ENCODE assay signal across 17 cellular contexts in the genomic region with DNA sequence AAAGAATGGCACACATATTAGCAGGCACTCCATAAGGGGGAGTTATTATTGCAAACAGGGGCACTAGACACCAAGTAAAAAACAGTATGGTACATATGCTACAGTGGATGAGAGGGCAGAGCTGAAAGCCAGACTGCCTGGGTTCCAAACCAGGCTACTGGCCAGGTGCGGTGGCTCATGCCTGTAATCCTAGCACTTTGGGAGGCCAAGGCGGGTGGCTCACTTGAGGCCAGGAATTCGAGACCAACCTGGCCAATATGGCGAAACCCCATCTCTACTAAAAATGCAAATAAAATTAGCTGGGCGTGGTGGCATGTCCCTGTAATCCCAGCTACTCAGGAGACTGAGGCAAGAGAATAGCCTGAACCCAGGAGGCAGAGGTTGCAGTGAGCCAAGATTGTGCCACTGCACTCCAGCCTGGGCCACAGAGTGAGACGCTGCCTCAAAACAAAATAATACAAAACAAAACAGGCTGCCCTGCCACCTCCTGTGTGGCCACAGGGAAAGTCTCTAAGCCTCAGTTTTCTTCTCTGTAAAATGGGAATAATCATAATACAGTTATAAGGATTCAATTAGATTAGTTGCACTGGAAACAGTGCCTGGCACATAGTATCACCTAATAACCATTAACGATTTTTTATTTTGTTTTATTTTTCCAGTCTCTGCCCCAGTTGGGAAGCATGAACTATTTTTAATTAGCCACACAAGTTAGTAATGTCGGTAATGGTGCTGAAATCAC.
"Had no signal": no experiment of that assay in that cellular context is flagged by ENCODE, and none has a peak within 500 bp of the region (broad histone marks: within the 10 kb centered on the region; RNA-seq: fewer than 3 reads in every experiment).

No MANE protein-coding gene starts in this region.

- H3K9me3 ChIP-seq: esophagus squamous epithelium, right atrium auricular region, stomach, thoracic aorta had no signal

- H3K4me2 ChIP-seq: smooth muscle cell had no signal

- DNase-seq: activated CD4-positive, alpha-beta T cell treated with anti-CD3 and anti-CD28 coated beads for 36 hours; activated CD4-positive, alpha-beta T cell treated with anti-CD3 and anti-CD28 coated beads, Interleukin-2, amount 50 U/mL, for 48 hours; activated gamma-delta T cell treated with Interleukin-2 at 50 U/mL for 16 hours; activated naive CD8-positive, alpha-beta T cell treated with anti-CD3 and anti-CD28 coated beads for 36 hours; amygdala; dermis blood vessel endothelial cell; effector memory CD4-positive, alpha-beta T cell; esophagus squamous epithelium; hippocampal formation; islet precursor cell; left colon; stimulated activated CD4-positive, alpha-beta T cell treated with anti-CD3 and anti-CD28 coated beads, Interleukin-4, amount 100 ng/mL, for 1 hour; stomach; T-cell had no signal

- ATAC-seq: activated CD4-positive, alpha-beta T cell treated with anti-CD3 and anti-CD28 coated beads for 36 hours; left colon; T-cell had no signal

- H3K4me1 ChIP-seq: esophagus squamous epithelium had no signal

- H3K27ac ChIP-seq: esophagus squamous epithelium, stomach, thoracic aorta had no signal

- H3K4me3 ChIP-seq: esophagus squamous epithelium, right atrium auricular region, smooth muscle cell, stomach, thoracic aorta had no signal

- H3K27me3 ChIP-seq: esophagus squamous epithelium, right atrium auricular region had no signal

- H3K36me3 ChIP-seq: esophagus squamous epithelium, right atrium auricular region, stomach, thoracic aorta had no signal
